Comparison of ENCODE assay signal across 1 cellular context in the genomic region with DNA sequence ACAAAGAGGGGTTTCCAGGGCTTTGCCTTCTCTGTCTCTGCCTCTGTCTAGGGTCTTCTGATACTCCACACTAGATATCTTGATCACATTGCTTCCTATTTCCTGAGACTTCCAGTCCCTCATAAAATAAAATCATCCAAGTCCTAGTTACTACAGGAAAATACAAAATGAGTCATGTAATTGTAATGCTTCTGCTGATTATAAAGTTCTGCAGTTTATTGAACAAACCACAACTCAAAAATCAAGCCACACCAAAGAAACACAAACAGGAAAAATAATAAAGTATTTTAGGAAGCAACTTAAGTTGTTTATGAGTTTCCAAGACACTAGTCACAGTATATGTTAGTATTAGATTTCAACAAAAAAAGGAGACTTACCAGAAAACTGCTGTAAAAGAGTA.
TF ChIP-seq lines count a peak whose summit lies in the region.

No MANE protein-coding gene starts in this region.

TF ChIP-seq in H1, 55 proteins besides CTCF, POLR2A, EP300 and RAD21 (continued from another document):
- TF ChIP-seq CBX8 (IDR thresholded peaks at IDR 0.05; ENCODE audit: borderline replicate concordance, low read depth, low read length) (no peak), NRF1 (IDR thresholded peaks at IDR 0.05; ENCODE audit: low read depth, low read length) (no peak), JUN (IDR thresholded peaks at IDR 0.05; ENCODE audit: low read depth, low read length) (no peak), RNF2 (IDR thresholded peaks at IDR 0.05; ENCODE audit: borderline replicate concordance, low read depth, low read length, missing control alignments, poor library complexity, severe bottlenecking) (no peak), TCF12 (IDR thresholded peaks at IDR 0.05; ENCODE audit: low read depth, low read length) (no peak), TAF1 (IDR thresholded peaks at IDR 0.05; ENCODE audit: low read depth, low read length) (no peak), CEBPB (IDR thresholded peaks at IDR 0.05; ENCODE audit: low read depth, low read length) (no peak), SAP30 (IDR thresholded peaks at IDR 0.05; ENCODE audit: insufficient read depth, insufficient replicate concordance, low read length) (no peak), YY1 (IDR thresholded peaks at IDR 0.05; ENCODE audit: low read depth, low read length) (no peak), TBP (IDR thresholded peaks at IDR 0.05; ENCODE audit: low read depth, low read length) (no peak), SIRT6 (IDR thresholded peaks at IDR 0.05; ENCODE audit: low read length) (no peak)
- TF ChIP-seq, protein P1, sequence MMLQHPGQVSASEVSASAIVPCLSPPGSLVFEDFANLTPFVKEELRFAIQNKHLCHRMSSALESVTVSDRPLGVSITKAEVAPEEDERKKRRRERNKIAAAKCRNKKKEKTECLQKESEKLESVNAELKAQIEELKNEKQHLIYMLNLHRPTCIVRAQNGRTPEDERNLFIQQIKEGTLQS (IDR thresholded peaks at IDR 0.05; ENCODE audit: insufficient read depth, low read depth, low read length), result no peak
- TF ChIP-seq, protein P2, sequence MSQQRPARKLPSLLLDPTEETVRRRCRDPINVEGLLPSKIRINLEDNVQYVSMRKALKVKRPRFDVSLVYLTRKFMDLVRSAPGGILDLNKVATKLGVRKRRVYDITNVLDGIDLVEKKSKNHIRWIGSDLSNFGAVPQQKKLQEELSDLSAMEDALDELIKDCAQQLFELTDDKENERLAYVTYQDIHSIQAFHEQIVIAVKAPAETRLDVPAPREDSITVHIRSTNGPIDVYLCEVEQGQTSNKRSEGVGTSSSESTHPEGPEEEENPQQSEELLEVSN (IDR thresholded peaks at IDR 0.05), result no peak
